25 cellular contexts compared by ENCODE assay signal in genomic region chr4:109494538-109494937, GRCh38.
"Had no signal": no experiment of that assay in that cellular context is flagged by ENCODE, and none has a peak within 500 bp of the region (broad histone marks: within the 10 kb centered on the region; RNA-seq: fewer than 3 reads in every experiment).

No MANE protein-coding gene starts in this region.

- H3K27ac ChIP-seq: lower lobe of right lung, pancreas, psoas muscle, skin epidermis, stomach, testis, thyroid gland, transverse colon, upper lobe of left lung, vagina had no signal

- H3K4me3 ChIP-seq: lower lobe of right lung, mucosa of descending colon, pancreas, psoas muscle, skin epidermis, stomach, testis, thyroid gland, transverse colon, upper lobe of left lung, vagina had no signal

- ATAC-seq: lower lobe of right lung; mucosa of descending colon; naive thymus-derived CD4-positive, alpha-beta T cell; natural killer cell treated with Interleukin-12 subunit alpha and Interleukin-12 subunit beta and Interleukin-15 and Interleukin-18, amount 100 ng/mL, for 72 hours; pancreas; psoas muscle; sciatic nerve; stimulated activated naive B cell treated with anti-CD40 and anti-IgM and Interleukin-4, amounts not matched to agents 10 μg/mL and 1 μg/mL and 100 μg/mL, for 72 hours; stimulated activated naive CD8-positive, alpha-beta T cell treated with anti-CD3 and anti-CD28 coated beads, Interleukin-15, Interleukin-2, amounts not matched to agents 100 U/mL and 50 U/mL, for 24 hours had no signal

- H3K4me1 ChIP-seq: lower lobe of right lung, pancreas, psoas muscle, stomach, testis, thyroid gland, transverse colon, upper lobe of left lung, vagina had no signal

- H3K27me3 ChIP-seq: pancreas, stomach, testis, thyroid gland, transverse colon, upper lobe of left lung, vagina had no signal

- H3K9me3 ChIP-seq: lower lobe of right lung, mucosa of descending colon, pancreas, psoas muscle, stomach, testis, thyroid gland, transverse colon, upper lobe of left lung, vagina had no signal

- FAIRE-seq: kidney had no signal

- DNase-seq: hypothalamus; immature natural killer cell; kidney; lower lobe of right lung; mammary epithelial cell; midbrain; mucosa of descending colon; naive thymus-derived CD4-positive, alpha-beta T cell; pancreas; psoas muscle; stimulated activated CD4-positive, alpha-beta T cell treated with anti-CD3 and anti-CD28 coated beads, Interleukin-12 subunit alpha, Interleukin-12 subunit beta, amount 100 ng/mL, for 4 hours; stimulated activated CD4-positive, alpha-beta T cell treated with anti-CD3 and anti-CD28 coated beads, Interleukin-15, amount 100 ng/mL, for 24 hours; stimulated activated CD4-positive, alpha-beta T cell treated with anti-CD3 and anti-CD28 coated beads, Interleukin-2, amount 100 ng/mL, for 24 hours; stimulated activated CD4-positive, alpha-beta T cell treated with anti-CD3 and anti-CD28 coated beads, Interleukin-4, amount 100 ng/mL, for 1 hour; stimulated activated naive B cell treated with anti-CD40 and anti-IgM and Interleukin-4, amounts not matched to agents 10 μg/mL and 1 μg/mL and 100 μg/mL, for 72 hours; stimulated activated naive CD8-positive, alpha-beta T cell treated with anti-CD3 and anti-CD28 coated beads, Interleukin-15, Interleukin-2, amounts not matched to agents 100 U/mL and 50 U/mL, for 24 hours; stomach; testis; thyroid gland; transverse colon; upper lobe of left lung had no signal
